8 cellular contexts compared by ENCODE assay signal in the genomic region with DNA sequence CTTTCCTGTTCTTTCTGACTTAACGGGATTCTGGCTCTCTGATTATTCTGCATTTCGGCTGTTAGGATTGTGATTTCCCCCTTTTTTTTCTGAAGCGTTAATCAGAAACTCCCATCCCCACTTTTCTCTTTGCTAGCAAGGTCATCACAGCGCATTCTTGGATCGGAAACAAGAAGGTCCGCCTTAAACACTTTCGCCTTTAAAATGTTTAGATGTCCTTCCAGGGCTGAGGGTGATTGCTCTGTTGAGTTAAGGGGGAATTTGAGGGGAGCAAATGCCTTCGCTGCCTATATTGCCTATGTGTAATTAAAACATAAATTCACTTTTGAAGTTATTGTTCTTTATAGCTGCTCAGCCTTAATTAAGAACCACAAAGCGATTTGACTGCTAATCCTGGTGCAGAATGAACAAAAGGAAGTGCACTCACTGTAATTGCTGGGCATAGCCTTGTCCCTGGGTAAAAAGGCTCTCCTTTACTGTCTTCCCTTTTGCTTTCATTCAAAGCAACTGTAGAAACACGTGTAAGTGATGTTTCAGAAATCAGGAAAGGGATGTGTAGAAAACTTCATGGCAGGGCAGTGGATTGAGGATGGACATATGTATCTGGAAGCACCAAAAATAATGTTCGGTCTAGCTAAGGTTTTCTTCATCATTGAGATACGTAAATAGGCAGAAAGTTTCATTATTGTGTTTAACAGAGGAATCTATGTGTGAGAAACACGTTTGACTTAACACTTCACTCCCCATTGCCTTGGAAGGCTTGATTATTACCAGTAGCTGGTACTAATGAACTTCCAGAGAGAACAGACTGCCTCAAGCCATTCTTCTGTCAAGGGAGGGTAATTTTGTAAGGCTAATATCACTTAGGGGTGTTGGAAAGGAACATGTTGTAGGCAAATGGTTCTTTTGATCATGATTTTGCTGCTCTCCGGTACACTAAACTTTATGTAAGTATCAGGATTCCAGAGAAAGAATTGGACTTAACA. TPM values are rescaled to one million over a fixed set of nuclear protein-coding genes. Genes with fewer than 3 reads are reported as not detected.
A peak's percentile ranks its signal among the peaks of the same experiment; 100 is the strongest.
DNase-seq lines count a peak whose midpoint lies in the region; ATAC-seq and TF ChIP-seq lines count a peak whose summit lies in the region.

No MANE protein-coding gene starts in this region.

- ATAC-seq in HG03175 (IDR thresholded peaks at IDR 0.05; ENCODE audit: unreplicated experiment): no peak
- ATAC-seq in GM21390 (IDR thresholded peaks at IDR 0.05; ENCODE audit: unreplicated experiment): no peak

- no peaks in the 10 kb centered on the region for H3K27me3 Mint-ChIP-seq in nephron progenitor cell (ENCODE audit: low read depth, poor library complexity)

- POLR2A ChIA-PET in GM10248 (lab: Yijun Ruan, JAX): no interaction called here

- no peaks in the 10 kb centered on the region for H3K9me3 Mint-ChIP-seq in nephron progenitor cell

- peak overlapping the region; percentile 95 for H3K4me3 ChIP-seq in GM08714 (ENCODE audit: low read length)

- CTCF ChIA-PET in GM10248 (lab: Yijun Ruan, JAX): interaction anchor here (0.7 to 2.0 kb wide), 2 partner anchors 16 to 117 kb away, joined by 3 to 5 read pairs; no protein-coding TSS in a partner anchor

- H3K27ac Mint-ChIP-seq in nephron progenitor cell: peak overlapping the region; percentile 83

- peaks cover 74% of the 10 kb centered on the region for H3K4me1 Mint-ChIP-seq in nephron progenitor cell

- no peak for TF ChIP-seq CTCF in nephron progenitor cell (IDR thresholded peaks at IDR 0.05)
- TF ChIP-seq CTCF in GM10248 (IDR thresholded peaks at IDR 0.05; ENCODE audit: control extremely low read depth, extremely low read depth, low read depth, missing control alignments): no peak

- DNase-seq in NCI-H526 treated with DMSO at 0.1 percent for 48 hours (lab: John Stamatoyannopoulos, UW): peak; percentile 76
- DNase-seq in dermis blood vessel endothelial cell: peak; percentile 45
- DNase-seq in nephron progenitor cell: no peak
- no peak for DNase-seq in dedifferentiated amniotic fluid mesenchymal stem cell (ENCODE audit: extremely low spot score)
- no peak for DNase-seq in GM10248 (ENCODE audit: extremely low spot score)

- peak overlapping the region; percentile 96 for H3K4me3 Mint-ChIP-seq in nephron progenitor cell

- H3K36me3 Mint-ChIP-seq in nephron progenitor cell (ENCODE audit: low read depth): peaks cover 11% of the 10 kb centered on the region

RNA-seq across cellular contexts. Expression of a gene that starts 1.4 kb away (rescaled TPM):
- total RNA-seq in dermis blood vessel endothelial cell: 586 and 802 TPM in 2 replicates

Comparison
In these comparisons a context has a peak if more than half of its experiments do, and no peak if none do; other contexts are left out.
1. DNase-seq: peak in NCI-H526 treated with DMSO at 0.1 percent for 48 hours (single experiment) and dermis blood vessel endothelial cell (single experiment); none in nephron progenitor cell (single experiment), dedifferentiated amniotic fluid mesenchymal stem cell (single experiment) and GM10248 (single experiment).